In the genomic region with DNA sequence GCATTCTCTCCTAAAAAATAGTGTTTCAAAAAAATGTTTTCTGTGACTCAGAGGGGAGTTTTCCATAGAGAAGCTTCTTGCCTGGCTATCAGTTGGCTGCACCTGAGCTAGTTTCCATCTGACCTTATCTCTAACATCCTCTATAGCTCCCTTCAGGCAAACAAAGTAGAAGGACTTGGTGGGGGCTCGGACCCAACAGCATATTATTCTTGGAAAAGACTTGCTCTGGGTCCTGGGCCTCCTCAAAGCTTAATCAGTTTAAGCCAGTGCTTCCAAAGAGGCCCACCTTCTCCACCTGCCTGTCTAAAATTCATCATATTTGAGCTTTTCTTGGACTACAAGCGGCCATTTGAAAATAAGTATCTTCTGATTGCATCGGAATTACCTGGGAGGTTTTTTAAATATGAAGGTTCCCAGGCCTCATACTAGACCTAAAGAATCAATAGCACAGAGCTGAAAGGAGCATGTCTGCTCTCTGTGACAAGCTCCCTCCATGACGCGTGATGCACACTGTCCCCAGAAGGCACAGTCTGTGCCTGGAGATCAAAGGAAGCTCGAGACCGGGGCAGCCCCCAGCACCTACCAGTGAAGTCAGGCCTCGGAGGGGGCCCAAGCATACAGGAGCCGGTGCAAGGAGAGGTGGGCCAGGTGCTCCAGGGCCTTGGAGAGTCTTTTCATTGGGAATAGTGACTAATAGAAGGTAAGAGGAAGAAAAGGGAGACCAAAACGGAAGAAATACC, we compare ENCODE assay signal across 21 cellular contexts.
"Had no signal": no experiment of that assay in that cellular context is flagged by ENCODE, and none has a peak within 500 bp of the region (broad histone marks: within the 10 kb centered on the region; RNA-seq: fewer than 3 reads in every experiment).

No MANE protein-coding gene starts in this region.

- H3K27ac Mint-ChIP-seq: activated naive CD4-positive, alpha-beta T cell treated with anti-CD3 and anti-CD28 coated beads, Interleukin-2, amount 50 U/mL, for 72 hours; mesothelial cell of epicardium; progenitor cell of endocrine pancreas; stimulated activated effector memory CD8-positive, alpha-beta T cell treated with anti-CD3 and anti-CD28 coated beads, Interleukin-12 subunit alpha, Interleukin-12 subunit beta, amount 100 ng/mL, for 72 hours; T-helper 1 cell treated with Interleukin-12 subunit alpha and Interleukin-12 subunit beta and Interleukin-4 antibody, amounts not matched to agents 30 μg/mL and 1 μg/mL, for 36 hours had no signal

- H3K9me3 ChIP-seq: left ventricle myocardium inferior, transverse colon had no signal

- H3K4me3 Mint-ChIP-seq: mesothelial cell of epicardium; naive thymus-derived CD8-positive, alpha-beta T cell; stimulated activated effector memory CD8-positive, alpha-beta T cell treated with anti-CD3 and anti-CD28 coated beads, Interleukin-12 subunit alpha, Interleukin-12 subunit beta, amount 100 ng/mL, for 72 hours; T-helper 1 cell treated with Interleukin-12 subunit alpha and Interleukin-12 subunit beta and Interleukin-4 antibody, amounts not matched to agents 30 μg/mL and 1 μg/mL, for 36 hours had no signal

- H3K27me3 Mint-ChIP-seq: naive thymus-derived CD8-positive, alpha-beta T cell had no signal

- H3K36me3 ChIP-seq: left ventricle myocardium inferior, spleen, transverse colon had no signal

- H3K4me1 ChIP-seq: left ventricle myocardium inferior, spleen, transverse colon had no signal

- DNase-seq: activated CD4-positive, alpha-beta T cell treated with anti-CD3 and anti-CD28 coated beads for 1 hour; activated T-cell treated with anti-CD3 and anti-CD28 coated beads, Interleukin-2, amount 50 U/mL, for 1 hour; central memory CD4-positive, alpha-beta T cell; dermis blood vessel endothelial cell; effector CD8-positive, alpha-beta T cell; foreskin melanocyte; glutamatergic neuron; hippocampal formation; left ventricle myocardium inferior; mammary epithelial cell; naive thymus-derived CD8-positive, alpha-beta T cell; retina; spleen; T1000; transverse colon had no signal

- H3K9me3 Mint-ChIP-seq: activated naive CD4-positive, alpha-beta T cell treated with anti-CD3 and anti-CD28 coated beads, Interleukin-2, amount 50 U/mL, for 72 hours; mesothelial cell of epicardium; naive thymus-derived CD8-positive, alpha-beta T cell had no signal

- H3K4me3 ChIP-seq: left ventricle myocardium inferior, spleen, transverse colon had no signal

- H3K27ac ChIP-seq: left ventricle myocardium inferior, spleen, transverse colon, VCaP had no signal

- H3K27me3 ChIP-seq: spleen, transverse colon had no signal

- H3K36me3 Mint-ChIP-seq: activated naive CD4-positive, alpha-beta T cell treated with anti-CD3 and anti-CD28 coated beads, Interleukin-2, amount 50 U/mL, for 72 hours; mesothelial cell of epicardium; naive thymus-derived CD8-positive, alpha-beta T cell; stimulated activated effector memory CD8-positive, alpha-beta T cell treated with anti-CD3 and anti-CD28 coated beads, Interleukin-12 subunit alpha, Interleukin-12 subunit beta, amount 100 ng/mL, for 72 hours had no signal
